15 cellular contexts compared by ENCODE assay signal in the genomic region with DNA sequence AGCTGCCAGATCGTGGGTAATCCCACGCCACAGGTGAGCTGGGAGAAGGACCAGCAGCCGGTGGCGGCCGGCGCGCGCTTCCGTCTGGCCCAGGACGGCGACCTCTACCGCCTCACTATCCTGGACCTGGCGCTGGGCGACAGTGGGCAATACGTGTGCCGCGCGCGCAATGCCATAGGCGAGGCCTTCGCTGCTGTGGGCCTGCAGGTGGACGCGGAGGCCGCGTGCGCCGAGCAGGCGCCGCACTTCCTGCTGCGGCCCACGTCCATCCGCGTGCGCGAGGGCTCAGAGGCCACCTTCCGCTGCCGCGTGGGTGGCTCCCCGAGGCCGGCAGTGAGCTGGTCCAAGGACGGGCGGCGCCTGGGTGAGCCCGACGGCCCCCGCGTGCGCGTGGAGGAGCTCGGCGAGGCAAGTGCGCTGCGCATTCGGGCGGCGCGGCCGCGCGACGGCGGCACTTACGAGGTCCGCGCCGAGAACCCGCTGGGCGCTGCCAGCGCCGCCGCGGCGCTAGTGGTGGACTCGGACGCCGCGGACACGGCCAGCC.
"Had no signal": no experiment of that assay in that cellular context is flagged by ENCODE, and none has a peak within 500 bp of the region (broad histone marks: within the 10 kb centered on the region; RNA-seq: fewer than 3 reads in every experiment).

No MANE protein-coding gene starts in this region.

- H3K4me3 Mint-ChIP-seq: natural killer cell treated with Interleukin-12 subunit alpha and Interleukin-12 subunit beta and Interleukin-15 and Interleukin-18, amount 100 ng/mL, for 72 hours had no signal

- DNase-seq: activated CD4-positive, alpha-beta memory T cell treated with anti-CD3 and anti-CD28 coated beads, Interleukin-2, amount 10 ng/mL, durations not matched to agents 7 days and 5 days; activated naive CD4-positive, alpha-beta T cell treated with anti-CD3 and anti-CD28 coated beads, Interleukin-2, amount 10 ng/mL, durations not matched to agents 7 days and 5 days; cerebellar nuclear complex; dermis blood vessel endothelial cell; occipital lobe; stimulated activated CD4-positive, alpha-beta T cell treated with anti-CD3 and anti-CD28 coated beads, Interleukin-15, amount 100 ng/mL, for 24 hours; stimulated activated CD4-positive, alpha-beta T cell treated with anti-CD3 and anti-CD28 coated beads, Interleukin-4, amount 100 ng/mL, for 24 hours; stimulated activated naive CD8-positive, alpha-beta T cell treated with anti-CD3 and anti-CD28 coated beads, Interleukin-15, amount 100 ng/mL, for 72 hours; SW 1271; testis had no signal

- H3K9me3 ChIP-seq: adrenal gland, testis had no signal

- H3K27ac Mint-ChIP-seq: activated CD4-positive, alpha-beta memory T cell treated with anti-CD3 and anti-CD28 coated beads, Interleukin-2, amount 10 ng/mL, durations not matched to agents 7 days and 5 days; activated CD4-positive, alpha-beta T cell treated with anti-CD3 and anti-CD28 coated beads for 36 hours; activated naive CD4-positive, alpha-beta T cell treated with anti-CD3 and anti-CD28 coated beads, Interleukin-2, amount 10 ng/mL, durations not matched to agents 7 days and 5 days; natural killer cell treated with Interleukin-12 subunit alpha and Interleukin-12 subunit beta and Interleukin-15 and Interleukin-18, amount 100 ng/mL, for 72 hours; stimulated activated naive CD8-positive, alpha-beta T cell treated with anti-CD3 and anti-CD28 coated beads, Interleukin-15, amount 100 ng/mL, for 72 hours; T-helper 2 cell treated with Interferon-gamma antibody and Interleukin-4, amounts not matched to agents 5 μg/mL and 100 μg/mL, for 36 hours had no signal

- H3K9me3 Mint-ChIP-seq: activated CD4-positive, alpha-beta memory T cell treated with anti-CD3 and anti-CD28 coated beads, Interleukin-2, amount 10 ng/mL, durations not matched to agents 7 days and 5 days; activated naive CD4-positive, alpha-beta T cell treated with anti-CD3 and anti-CD28 coated beads, Interleukin-2, amount 10 ng/mL, durations not matched to agents 7 days and 5 days; brain; natural killer cell treated with Interleukin-12 subunit alpha and Interleukin-12 subunit beta and Interleukin-15 and Interleukin-18, amount 100 ng/mL, for 72 hours; stimulated activated naive CD8-positive, alpha-beta T cell treated with anti-CD3 and anti-CD28 coated beads, Interleukin-15, amount 100 ng/mL, for 72 hours; T-helper 2 cell treated with Interferon-gamma antibody and Interleukin-4, amounts not matched to agents 5 μg/mL and 100 μg/mL, for 36 hours had no signal

- H3K27me3 Mint-ChIP-seq: activated CD4-positive, alpha-beta memory T cell treated with anti-CD3 and anti-CD28 coated beads, Interleukin-2, amount 10 ng/mL, durations not matched to agents 7 days and 5 days; activated CD4-positive, alpha-beta T cell treated with anti-CD3 and anti-CD28 coated beads for 36 hours; brain; natural killer cell treated with Interleukin-12 subunit alpha and Interleukin-12 subunit beta and Interleukin-15 and Interleukin-18, amount 100 ng/mL, for 72 hours had no signal

- H3K4me1 ChIP-seq: testis had no signal

- H3K27ac ChIP-seq: adrenal gland, testis had no signal

- H3K36me3 Mint-ChIP-seq: activated naive CD4-positive, alpha-beta T cell treated with anti-CD3 and anti-CD28 coated beads, Interleukin-2, amount 10 ng/mL, durations not matched to agents 7 days and 5 days; natural killer cell treated with Interleukin-12 subunit alpha and Interleukin-12 subunit beta and Interleukin-15 and Interleukin-18, amount 100 ng/mL, for 72 hours had no signal

- H3K36me3 ChIP-seq: adrenal gland had no signal

- ATAC-seq: activated CD4-positive, alpha-beta T cell treated with anti-CD3 and anti-CD28 coated beads for 36 hours; natural killer cell treated with Interleukin-12 subunit alpha and Interleukin-12 subunit beta and Interleukin-15 and Interleukin-18, amount 100 ng/mL, for 72 hours; stimulated activated naive CD8-positive, alpha-beta T cell treated with anti-CD3 and anti-CD28 coated beads, Interleukin-15, amount 100 ng/mL, for 72 hours had no signal

- H3K4me1 Mint-ChIP-seq: activated CD4-positive, alpha-beta T cell treated with anti-CD3 and anti-CD28 coated beads for 36 hours had no signal

- H3K27me3 ChIP-seq: testis had no signal
